Comparison of ENCODE assay signal across 16 cellular contexts in the genomic region with DNA sequence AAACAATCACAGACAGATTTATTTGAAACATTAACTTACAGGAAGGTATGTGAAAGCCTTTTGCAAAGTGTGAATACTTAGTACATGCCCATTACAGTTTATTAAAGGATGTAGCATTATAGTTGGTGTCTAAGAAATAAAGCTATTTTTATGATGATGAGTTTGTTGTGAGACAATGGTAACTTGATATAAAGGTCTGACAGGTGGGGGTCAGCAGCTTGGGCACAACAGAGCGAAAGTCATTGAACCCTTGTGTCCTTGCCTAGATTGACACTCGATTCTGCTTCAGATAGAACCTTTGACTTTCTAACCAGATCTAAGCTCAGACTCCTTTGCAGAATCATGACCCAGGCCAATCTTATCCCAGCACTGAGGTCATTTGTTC.
"Had no signal": no experiment of that assay in that cellular context is flagged by ENCODE, and none has a peak within 500 bp of the region (broad histone marks: within the 10 kb centered on the region; RNA-seq: fewer than 3 reads in every experiment).

No MANE protein-coding gene starts in this region.

- H3K27me3 ChIP-seq: dorsolateral prefrontal cortex, ovary, spleen had no signal

- H3K27me3 Mint-ChIP-seq: stimulated activated naive B cell treated with anti-CD40 and anti-IgM and Interleukin-4, amounts not matched to agents 10 μg/mL and 1 μg/mL and 100 μg/mL, for 72 hours had no signal

- H3K36me3 ChIP-seq: ovary, spleen, thoracic aorta had no signal

- ATAC-seq: left lobe of liver; naive thymus-derived CD4-positive, alpha-beta T cell; stimulated activated naive B cell treated with anti-CD40 and anti-IgM and Interleukin-4, amounts not matched to agents 10 μg/mL and 1 μg/mL and 100 μg/mL, for 72 hours; stimulated activated naive CD8-positive, alpha-beta T cell treated with anti-CD3 and anti-CD28 coated beads, Interleukin-15, amount 100 ng/mL, for 72 hours had no signal

- H3K4me3 ChIP-seq: ovary, spleen had no signal

- H3K4me1 Mint-ChIP-seq: stimulated activated naive B cell treated with anti-CD40 and anti-IgM and Interleukin-4, amounts not matched to agents 10 μg/mL and 1 μg/mL and 100 μg/mL, for 72 hours; stimulated activated naive CD8-positive, alpha-beta T cell treated with anti-CD3 and anti-CD28 coated beads, Interleukin-15, amount 100 ng/mL, for 72 hours had no signal

- H3K4me3 Mint-ChIP-seq: stimulated activated naive B cell treated with anti-CD40 and anti-IgM and Interleukin-4, amounts not matched to agents 10 μg/mL and 1 μg/mL and 100 μg/mL, for 72 hours; stimulated activated naive CD8-positive, alpha-beta T cell treated with anti-CD3 and anti-CD28 coated beads, Interleukin-15, amount 100 ng/mL, for 72 hours had no signal

- H3K27ac Mint-ChIP-seq: naive thymus-derived CD4-positive, alpha-beta T cell; stimulated activated naive B cell treated with anti-CD40 and anti-IgM and Interleukin-4, amounts not matched to agents 10 μg/mL and 1 μg/mL and 100 μg/mL, for 72 hours; stimulated activated naive CD8-positive, alpha-beta T cell treated with anti-CD3 and anti-CD28 coated beads, Interleukin-15, amount 100 ng/mL, for 72 hours had no signal

- H3K36me3 Mint-ChIP-seq: naive thymus-derived CD4-positive, alpha-beta T cell; stimulated activated naive B cell treated with anti-CD40 and anti-IgM and Interleukin-4, amounts not matched to agents 10 μg/mL and 1 μg/mL and 100 μg/mL, for 72 hours had no signal

- DNase-seq: cortex of kidney; effector CD8-positive, alpha-beta T cell; foreskin melanocyte; mammary epithelial cell; naive thymus-derived CD4-positive, alpha-beta T cell; ovary; spleen; stimulated activated CD4-positive, alpha-beta T cell treated with anti-CD3 and anti-CD28 coated beads, Interleukin-15, amount 100 ng/mL, for 24 hours; stimulated activated CD4-positive, alpha-beta T cell treated with anti-CD3 and anti-CD28 coated beads, Interleukin-1b, Interleukin-23, amount 100 ng/mL, for 48 hours; stimulated activated CD4-positive, alpha-beta T cell treated with anti-CD3 and anti-CD28 coated beads, Interleukin-4, amount 100 ng/mL, for 24 hours; stimulated activated naive B cell treated with anti-CD40 and anti-IgM and Interleukin-4, amounts not matched to agents 10 μg/mL and 1 μg/mL and 100 μg/mL, for 72 hours; stimulated activated naive CD8-positive, alpha-beta T cell treated with anti-CD3 and anti-CD28 coated beads, Interleukin-15, amount 100 ng/mL, for 72 hours; trophoblast cell had no signal

- H3K27ac ChIP-seq: ovary, spleen had no signal

- H3K4me1 ChIP-seq: spleen had no signal

- H3K9me3 ChIP-seq: ovary, thoracic aorta had no signal
